Comparison of ENCODE assay signal across 1 cellular context in genomic region chr11:74593463-74593862, GRCh38.
TF ChIP-seq lines count a peak whose summit lies in the region.

No MANE protein-coding gene starts in this region.

TF ChIP-seq in SK-N-SH, 30 proteins besides CTCF, POLR2A, EP300 and RAD21 (continued from another document):
- TF ChIP-seq USF1 (IDR thresholded peaks at IDR 0.05; ENCODE audit: borderline replicate concordance, low read depth): no peak
- no peak for TF ChIP-seq RFX5 (IDR thresholded peaks at IDR 0.05; ENCODE audit: low read length)
- TF ChIP-seq EZH2phosphoT487 (IDR thresholded peaks at IDR 0.05; ENCODE audit: borderline replicate concordance, low read depth): no peak
- no peak for TF ChIP-seq MEF2A (IDR thresholded peaks at IDR 0.05; ENCODE audit: borderline replicate concordance, low read depth)
- TF ChIP-seq POLR2AphosphoS5 (IDR thresholded peaks at IDR 0.05; ENCODE audit: low read depth, low read length): no peak
- TF ChIP-seq, protein P1, sequence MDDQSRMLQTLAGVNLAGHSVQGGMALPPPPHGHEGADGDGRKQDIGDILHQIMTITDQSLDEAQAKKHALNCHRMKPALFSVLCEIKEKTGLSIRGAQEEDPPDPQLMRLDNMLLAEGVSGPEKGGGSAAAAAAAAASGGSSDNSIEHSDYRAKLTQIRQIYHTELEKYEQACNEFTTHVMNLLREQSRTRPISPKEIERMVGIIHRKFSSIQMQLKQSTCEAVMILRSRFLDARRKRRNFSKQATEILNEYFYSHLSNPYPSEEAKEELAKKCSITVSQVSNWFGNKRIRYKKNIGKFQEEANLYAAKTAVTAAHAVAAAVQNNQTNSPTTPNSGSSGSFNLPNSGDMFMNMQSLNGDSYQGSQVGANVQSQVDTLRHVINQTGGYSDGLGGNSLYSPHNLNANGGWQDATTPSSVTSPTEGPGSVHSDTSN (IDR thresholded peaks at IDR 0.05): no peak
- TF ChIP-seq ELF1 (IDR thresholded peaks at IDR 0.05): no peak
- TF ChIP-seq MXI1 (IDR thresholded peaks at IDR 0.05; ENCODE audit: low read depth, low read length): no peak
- TF ChIP-seq TCF12 (IDR thresholded peaks at IDR 0.05): no peak
- TF ChIP-seq YY1 (IDR thresholded peaks at IDR 0.05; ENCODE audit: low read depth): no peak
- no peak for TF ChIP-seq CHD2 (IDR thresholded peaks at IDR 0.05; ENCODE audit: low read length, partially characterized antibody)
- no peak for TF ChIP-seq IRF3 (IDR thresholded peaks at IDR 0.05; ENCODE audit: low read depth, low read length)
